Comparison of ENCODE assay signal across 8 cellular contexts in genomic region chr2:97995734-97996624, GRCh38. TPM values are rescaled to one million over a fixed set of nuclear protein-coding genes. Genes with fewer than 3 reads are reported as not detected.
DNase-seq lines count a peak whose midpoint lies in the region; ATAC-seq and TF ChIP-seq lines count a peak whose summit lies in the region.

A gene with protein sequence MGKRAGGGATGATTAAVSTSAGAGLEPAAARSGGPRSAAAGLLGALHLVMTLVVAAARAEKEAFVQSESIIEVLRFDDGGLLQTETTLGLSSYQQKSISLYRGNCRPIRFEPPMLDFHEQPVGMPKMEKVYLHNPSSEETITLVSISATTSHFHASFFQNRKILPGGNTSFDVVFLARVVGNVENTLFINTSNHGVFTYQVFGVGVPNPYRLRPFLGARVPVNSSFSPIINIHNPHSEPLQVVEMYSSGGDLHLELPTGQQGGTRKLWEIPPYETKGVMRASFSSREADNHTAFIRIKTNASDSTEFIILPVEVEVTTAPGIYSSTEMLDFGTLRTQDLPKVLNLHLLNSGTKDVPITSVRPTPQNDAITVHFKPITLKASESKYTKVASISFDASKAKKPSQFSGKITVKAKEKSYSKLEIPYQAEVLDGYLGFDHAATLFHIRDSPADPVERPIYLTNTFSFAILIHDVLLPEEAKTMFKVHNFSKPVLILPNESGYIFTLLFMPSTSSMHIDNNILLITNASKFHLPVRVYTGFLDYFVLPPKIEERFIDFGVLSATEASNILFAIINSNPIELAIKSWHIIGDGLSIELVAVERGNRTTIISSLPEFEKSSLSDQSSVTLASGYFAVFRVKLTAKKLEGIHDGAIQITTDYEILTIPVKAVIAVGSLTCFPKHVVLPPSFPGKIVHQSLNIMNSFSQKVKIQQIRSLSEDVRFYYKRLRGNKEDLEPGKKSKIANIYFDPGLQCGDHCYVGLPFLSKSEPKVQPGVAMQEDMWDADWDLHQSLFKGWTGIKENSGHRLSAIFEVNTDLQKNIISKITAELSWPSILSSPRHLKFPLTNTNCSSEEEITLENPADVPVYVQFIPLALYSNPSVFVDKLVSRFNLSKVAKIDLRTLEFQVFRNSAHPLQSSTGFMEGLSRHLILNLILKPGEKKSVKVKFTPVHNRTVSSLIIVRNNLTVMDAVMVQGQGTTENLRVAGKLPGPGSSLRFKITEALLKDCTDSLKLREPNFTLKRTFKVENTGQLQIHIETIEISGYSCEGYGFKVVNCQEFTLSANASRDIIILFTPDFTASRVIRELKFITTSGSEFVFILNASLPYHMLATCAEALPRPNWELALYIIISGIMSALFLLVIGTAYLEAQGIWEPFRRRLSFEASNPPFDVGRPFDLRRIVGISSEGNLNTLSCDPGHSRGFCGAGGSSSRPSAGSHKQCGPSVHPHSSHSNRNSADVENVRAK (N-terminal part only) (minus strand): TSS chr2:97995948. CDS start chr2:97995662, 286 bp downstream.

- peak within 1 kb of the TSS; percentile 94 for H3K9ac ChIP-seq in rectal smooth muscle tissue (ENCODE audit: low read length)

- TF ChIP-seq POLR2A in vagina (IDR thresholded peaks at IDR 0.05): peak in 1 of 2 donors; percentile 68

- H3K4me1 ChIP-seq in rectal smooth muscle tissue (ENCODE audit: control insufficient read depth, insufficient read depth, low read length) (peaks cover 9% of the 10 kb centered on the region), vagina (peaks cover 35% of the 10 kb centered on the region)

- in situ Hi-C loops in astrocyte of the cerebellum (cut with HindIII; ENCODE audit: low sequenced_read_pairs): no loop called here

- ATAC-seq in GM18511 (IDR thresholded peaks at IDR 0.05; ENCODE audit: unreplicated experiment) (peak; percentile 83), HG03025 (IDR thresholded peaks at IDR 0.05; ENCODE audit: low FRiP score, unreplicated experiment) (peak; percentile 72)

- no peaks in the 10 kb centered on the region for H3K36me3 ChIP-seq in rectal smooth muscle tissue (ENCODE audit: control insufficient read depth, insufficient read depth, low read length)
- no peaks in the 10 kb centered on the region for H3K36me3 ChIP-seq in vagina

- H3K9me3 ChIP-seq in vagina: no peaks in the 10 kb centered on the region

- H3K4me3 ChIP-seq in astrocyte of the cerebellum (ENCODE audit: low read depth, low read length) (peak within 1 kb of the TSS; percentile 77), rectal smooth muscle tissue (ENCODE audit: low read length) (peak within 1 kb of the TSS; percentile 70), vagina (peak within 1 kb of the TSS; percentile 70 to 81)

- intact Hi-C loops in vagina (cut with DNase I): no loop called here

- H3K27me3 ChIP-seq in rectal smooth muscle tissue (ENCODE audit: control insufficient read depth, insufficient read depth, low read length) (no peaks in the 10 kb centered on the region), vagina (no peaks in the 10 kb centered on the region)

- peak within 1 kb of the TSS; percentile 98 for H3K27ac ChIP-seq in rectal smooth muscle tissue (ENCODE audit: low read depth, low read length)
- peak within 1 kb of the TSS; percentile 97 for H3K27ac ChIP-seq in vagina

- peak; percentile 87 to 93 for DNase-seq in NCI-H2081 (lab: John Stamatoyannopoulos, UW)
- DNase-seq in T-helper 9 cell: peak; percentile 92
- peak; percentile 81 for DNase-seq in astrocyte of the cerebellum (ENCODE audit: low read depth)
- DNase-seq in hepatic stellate cell (ENCODE audit: low spot score): peak; percentile 94
- DNase-seq in vagina (ENCODE audit: extremely low spot score in 2 of 2): peak in 1 of 2 donors; percentile 93

- TF ChIP-seq CTCF in astrocyte of the cerebellum (IDR thresholded peaks at IDR 0.05; ENCODE audit: low read depth, low read length, missing control alignments): no peak
- TF ChIP-seq CTCF in vagina (IDR thresholded peaks at IDR 0.05): no peak

RNA-seq across cellular contexts. Expression of the gene that starts here (rescaled TPM):
- total RNA-seq in vagina: 35.4 TPM
